Comparison of ENCODE assay signal across 19 cellular contexts in genomic region chrX:77719388-77719787, GRCh38.
DNase-seq lines count a peak whose midpoint lies in the region; ATAC-seq, FAIRE-seq and TF ChIP-seq lines count a peak whose summit lies in the region.
"Had no signal": no experiment of that assay in that cellular context is flagged by ENCODE, and none has a peak within 500 bp of the region (broad histone marks: within the 10 kb centered on the region; RNA-seq: fewer than 3 reads in every experiment).

No MANE protein-coding gene starts in this region.

- no peak overlapping the region for H3K4me3 Mint-ChIP-seq in activated T-cell treated with anti-CD3 and anti-CD28 coated beads, Interleukin-2, amount 50 U/mL, for 24 hours
- H3K4me3 Mint-ChIP-seq in CD8-positive, alpha-beta T cell: no peak overlapping the region
- H3K4me3 Mint-ChIP-seq in astrocyte (ENCODE audit: unreplicated experiment): no peak overlapping the region
- H3K4me3 Mint-ChIP-seq in naive thymus-derived CD8-positive, alpha-beta T cell: peak overlapping the region in 4 of 10 donors; percentile 8 to 48 (median 13)

- H3K27me3 ChIP-seq in CD8-positive, alpha-beta T cell (ENCODE audit: insufficient read depth, low read length): no peaks in the 10 kb centered on the region
- no peaks in the 10 kb centered on the region for H3K27me3 ChIP-seq in astrocyte (ENCODE audit: insufficient read depth, low read length)

- peaks cover 78% of the 10 kb centered on the region for H3K79me2 ChIP-seq in astrocyte (ENCODE audit: insufficient read depth, low read length)

- intact Hi-C loops in CD8-positive, alpha-beta T cell (cut with DNase I, micrococcal nuclease): no loop called here

- peak overlapping the region; percentile 31 for H3K27ac Mint-ChIP-seq in activated T-cell treated with anti-CD3 and anti-CD28 coated beads, Interleukin-2, amount 50 U/mL, for 24 hours
- H3K27ac Mint-ChIP-seq in CD8-positive, alpha-beta T cell: peak overlapping the region; percentile 79
- H3K27ac Mint-ChIP-seq in astrocyte (ENCODE audit: unreplicated experiment): no peak overlapping the region
- H3K27ac Mint-ChIP-seq in naive thymus-derived CD8-positive, alpha-beta T cell: peak overlapping the region in 6 of 10 donors; percentile 11 to 82 (median 74)

- H2AFZ ChIP-seq in astrocyte (ENCODE audit: low read depth, low read length): no peak overlapping the region

- peaks cover 6% of the 10 kb centered on the region for H3K27me3 Mint-ChIP-seq in activated T-cell treated with anti-CD3 and anti-CD28 coated beads, Interleukin-2, amount 50 U/mL, for 24 hours
- H3K27me3 Mint-ChIP-seq in CD8-positive, alpha-beta T cell (ENCODE audit: low read depth): no peaks in the 10 kb centered on the region
- no peaks in the 10 kb centered on the region for H3K27me3 Mint-ChIP-seq in astrocyte (ENCODE audit: low read depth, unreplicated experiment)
- no peaks in the 10 kb centered on the region for H3K27me3 Mint-ChIP-seq in naive thymus-derived CD8-positive, alpha-beta T cell

- H3K36me3 Mint-ChIP-seq in activated T-cell treated with anti-CD3 and anti-CD28 coated beads, Interleukin-2, amount 50 U/mL, for 24 hours (ENCODE audit: low read depth): peaks cover 24% of the 10 kb centered on the region
- peaks cover 22% of the 10 kb centered on the region for H3K36me3 Mint-ChIP-seq in CD8-positive, alpha-beta T cell
- no peaks in the 10 kb centered on the region for H3K36me3 Mint-ChIP-seq in astrocyte (ENCODE audit: low read depth, unreplicated experiment)
- H3K36me3 Mint-ChIP-seq in naive thymus-derived CD8-positive, alpha-beta T cell: peaks cover 0 to 20% (median 10%) of the 10 kb centered on the region in 3 donors

- no peak for ATAC-seq in CD8-positive, alpha-beta T cell
- ATAC-seq in naive thymus-derived CD8-positive, alpha-beta T cell: no peak
- ATAC-seq in SK-N-SH treated with all-trans-retinoic acid at 6 μM for 48 hours: no peak

- H3K27ac ChIP-seq in CD8-positive, alpha-beta T cell (ENCODE audit: low read depth, low read length): no peak overlapping the region
- no peak overlapping the region for H3K27ac ChIP-seq in astrocyte (ENCODE audit: low read depth, low read length)
- H3K27ac ChIP-seq: C4-2B, RWPE1 had no signal

- H3K9me3 Mint-ChIP-seq in activated T-cell treated with anti-CD3 and anti-CD28 coated beads, Interleukin-2, amount 50 U/mL, for 24 hours: peaks cover 6% of the 10 kb centered on the region
- no peaks in the 10 kb centered on the region for H3K9me3 Mint-ChIP-seq in CD8-positive, alpha-beta T cell
- no peaks in the 10 kb centered on the region for H3K9me3 Mint-ChIP-seq in astrocyte (ENCODE audit: unreplicated experiment)
- peaks cover 0 to 16% (median 0%) of the 10 kb centered on the region in 9 donors for H3K9me3 Mint-ChIP-seq in naive thymus-derived CD8-positive, alpha-beta T cell

- H3K4me2 ChIP-seq in astrocyte (ENCODE audit: low read length): no peak overlapping the region

- H3K4me1 ChIP-seq in CD8-positive, alpha-beta T cell (ENCODE audit: insufficient read depth, low read length): no peaks in the 10 kb centered on the region
- H3K4me1 ChIP-seq in astrocyte (ENCODE audit: insufficient read depth, low read length): no peaks in the 10 kb centered on the region

- CTCF ChIA-PET in CD8-positive, alpha-beta T cell (lab: Charles Lee): no interaction called here

- no peak overlapping the region for H3K9ac ChIP-seq in astrocyte (ENCODE audit: low read length)

- H3K4me3 ChIP-seq in CD8-positive, alpha-beta T cell (ENCODE audit: low read depth, low read length): no peak overlapping the region
- no peak overlapping the region for H3K4me3 ChIP-seq in astrocyte (ENCODE audit: insufficient read depth, low read depth, low read length)

- peaks cover 46% of the 10 kb centered on the region for H4K20me1 ChIP-seq in astrocyte (ENCODE audit: insufficient read depth, low read length)

- H3K4me1 Mint-ChIP-seq in activated T-cell treated with anti-CD3 and anti-CD28 coated beads, Interleukin-2, amount 50 U/mL, for 24 hours (ENCODE audit: low read depth): peaks cover 38% of the 10 kb centered on the region
- H3K4me1 Mint-ChIP-seq in CD8-positive, alpha-beta T cell (ENCODE audit: low read depth): peaks cover 59% of the 10 kb centered on the region
- no peaks in the 10 kb centered on the region for H3K4me1 Mint-ChIP-seq in astrocyte (ENCODE audit: low read depth, unreplicated experiment)
- peaks cover 20 to 55% (median 35%) of the 10 kb centered on the region in 4 donors for H3K4me1 Mint-ChIP-seq in naive thymus-derived CD8-positive, alpha-beta T cell

- no peaks in the 10 kb centered on the region for H3K36me3 ChIP-seq in CD8-positive, alpha-beta T cell (ENCODE audit: insufficient read depth, low read length)
- peaks cover 3% of the 10 kb centered on the region for H3K36me3 ChIP-seq in astrocyte (ENCODE audit: insufficient read depth, low read length)

- no peak for TF ChIP-seq CTCF in CD8-positive, alpha-beta T cell (IDR thresholded peaks at IDR 0.05)
- TF ChIP-seq CTCF in astrocyte (IDR thresholded peaks at IDR 0.05; ENCODE audit: insufficient read depth, low read depth, low read length): no peak

- POLR2A ChIA-PET in CD8-positive, alpha-beta T cell (lab: Charles Lee): no interaction called here
- POLR2A ChIA-PET in naive thymus-derived CD8-positive, alpha-beta T cell (lab: Charles Lee): no interaction called here

- no peaks in the 10 kb centered on the region for H3K9me3 ChIP-seq in CD8-positive, alpha-beta T cell (ENCODE audit: low read length)
- H3K9me3 ChIP-seq in astrocyte (ENCODE audit: insufficient read depth, low read depth, low read length): no peaks in the 10 kb centered on the region

- DNase-seq in activated T-cell treated with anti-CD3 and anti-CD28 coated beads, Interleukin-2, amount 50 U/mL, for 24 hours: no peak
- DNase-seq in activated T-cell treated with anti-CD3 and anti-CD28 coated beads, Interleukin-2, amount 50 U/mL, for 1 hour: no peak
- no peak for DNase-seq in CD8-positive, alpha-beta T cell
- DNase-seq in astrocyte (ENCODE audit: low read depth): no peak
- no peak for DNase-seq in naive thymus-derived CD8-positive, alpha-beta T cell
- no peak for DNase-seq in GM19238 (ENCODE audit: insufficient read length, low spot score)
- DNase-seq in NCI-H2107 (lab: John Stamatoyannopoulos, UW): no peak
- DNase-seq: 8988T, AML-193, DMS79, MM.1S, NCI-H1048, NCI-H1436, NCI-H187 treated with DMSO at 0.1 percent for 48 hours, NCI-H748 treated with DMSO at 0.1 percent for 48 hours, SHP77 treated with DMSO at 0.1 percent for 48 hours had no signal

- FAIRE-seq in astrocyte (lab: Jason Lieb, UNC): peak; percentile 17

TF ChIP-seq in SK-N-SH treated with all-trans-retinoic acid at 6 μM for 48 hours, 23 proteins besides CTCF, POLR2A, EP300 and RAD21 (continues in another document):
- no peak for TF ChIP-seq TOX (CRISPR knock-in tag; IDR thresholded peaks at IDR 0.05; ENCODE audit: borderline replicate concordance)
- TF ChIP-seq TSHZ2 (CRISPR knock-in tag; IDR thresholded peaks at IDR 0.05): no peak
- TF ChIP-seq CREB5 (CRISPR knock-in tag; IDR thresholded peaks at IDR 0.05; ENCODE audit: low read depth): no peak
- no peak for TF ChIP-seq GLIS3 (CRISPR knock-in tag; IDR thresholded peaks at IDR 0.05)
- TF ChIP-seq BACH2 (CRISPR knock-in tag; IDR thresholded peaks at IDR 0.05; ENCODE audit: borderline replicate concordance): no peak
- TF ChIP-seq OSR1 (CRISPR knock-in tag; IDR thresholded peaks at IDR 0.05): no peak
- no peak for TF ChIP-seq SNAI2 (CRISPR knock-in tag; IDR thresholded peaks at IDR 0.05)
- no peak for TF ChIP-seq RARB (CRISPR knock-in tag; IDR thresholded peaks at IDR 0.05)
